ENCODE assay signal across 10 cellular contexts in the genomic region with DNA sequence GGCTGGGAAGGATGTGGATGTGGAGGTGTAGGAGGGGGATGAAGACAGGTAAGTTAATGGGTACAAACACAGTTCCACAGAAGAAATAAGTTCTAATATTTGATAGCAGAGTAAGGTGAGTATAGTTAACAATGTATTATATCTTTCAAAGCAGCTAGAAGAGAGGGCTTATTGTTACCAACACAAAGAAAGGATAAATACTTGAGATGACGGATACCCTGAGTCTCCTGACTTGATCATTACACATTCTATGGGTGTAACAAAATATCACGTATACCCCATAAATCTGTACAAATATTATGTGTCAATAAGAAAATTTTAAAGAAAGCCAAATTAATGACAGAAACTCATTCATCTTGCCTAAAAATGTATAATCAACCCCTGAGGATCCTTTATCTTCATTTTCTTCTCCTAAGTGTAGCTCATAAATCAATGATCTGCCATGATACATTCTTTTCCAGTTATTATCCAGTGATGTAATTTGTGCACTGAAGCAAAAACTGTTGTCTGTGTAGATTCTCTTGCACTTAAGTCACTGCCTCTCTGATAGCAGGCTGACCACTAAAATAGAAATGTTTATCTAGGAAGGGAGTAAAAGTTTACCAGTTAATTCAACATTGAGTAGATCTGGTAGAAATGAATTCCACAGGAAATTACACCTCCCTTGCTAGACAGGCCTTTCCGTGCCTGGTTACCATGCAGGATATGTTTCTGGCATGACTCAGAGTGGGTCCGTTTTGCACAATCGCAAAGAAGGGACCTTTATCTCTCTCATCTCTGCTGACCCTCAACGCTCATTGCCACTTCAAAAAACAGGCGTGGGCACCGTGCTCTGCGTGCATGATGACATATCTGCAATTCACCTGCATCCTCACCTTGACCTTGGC.
DNase-seq lines count a peak whose midpoint lies in the region; ATAC-seq and TF ChIP-seq lines count a peak whose summit lies in the region.
"Had no signal": no experiment of that assay in that cellular context is flagged by ENCODE, and none has a peak within 500 bp of the region (broad histone marks: within the 10 kb centered on the region; RNA-seq: fewer than 3 reads in every experiment).

No MANE protein-coding gene starts in this region.

- POLR2A ChIA-PET in CD8-positive, alpha-beta memory T cell (lab: Charles Lee), result no interaction called here

- peaks cover 2 to 5% of the 10 kb centered on the region in 2 donors for H3K27me3 Mint-ChIP-seq in CD8-positive, alpha-beta memory T cell
- no peaks in the 10 kb centered on the region for H3K27me3 Mint-ChIP-seq in activated naive CD8-positive, alpha-beta T cell treated with anti-CD3 and anti-CD28 coated beads for 36 hours

- no peaks in the 10 kb centered on the region for H3K4me1 ChIP-seq in CD8-positive, alpha-beta memory T cell (ENCODE audit: insufficient read depth, low read length)

- no peaks in the 10 kb centered on the region for H3K9me3 ChIP-seq in CD8-positive, alpha-beta memory T cell (ENCODE audit: low read length)

- H3K27ac Mint-ChIP-seq in CD8-positive, alpha-beta memory T cell, result no peak overlapping the region
- H3K27ac Mint-ChIP-seq in activated naive CD8-positive, alpha-beta T cell treated with anti-CD3 and anti-CD28 coated beads for 36 hours, result no peak overlapping the region
- H3K27ac Mint-ChIP-seq: activated naive CD4-positive, alpha-beta T cell treated with anti-CD3 and anti-CD28 coated beads, Interleukin-2, amount 50 U/mL, for 72 hours had no signal

- H3K4me3 Mint-ChIP-seq in CD8-positive, alpha-beta memory T cell, result no peak overlapping the region
- no peak overlapping the region for H3K4me3 Mint-ChIP-seq in activated naive CD8-positive, alpha-beta T cell treated with anti-CD3 and anti-CD28 coated beads for 36 hours

- H3K27ac ChIP-seq in CD8-positive, alpha-beta memory T cell (ENCODE audit: low read depth, low read length), result no peak overlapping the region

- H3K9me3 Mint-ChIP-seq in CD8-positive, alpha-beta memory T cell, result no peaks in the 10 kb centered on the region
- no peaks in the 10 kb centered on the region for H3K9me3 Mint-ChIP-seq in activated naive CD8-positive, alpha-beta T cell treated with anti-CD3 and anti-CD28 coated beads for 36 hours

- ATAC-seq in omental fat pad (ENCODE audit: low FRiP score) (peak; percentile 63), HG03565 (IDR thresholded peaks at IDR 0.05; ENCODE audit: unreplicated experiment) (no peak)
- ATAC-seq: activated naive CD4-positive, alpha-beta T cell treated with anti-CD3 and anti-CD28 coated beads, Interleukin-2, amount 50 U/mL, for 72 hours had no signal

- no peaks in the 10 kb centered on the region for H3K36me3 Mint-ChIP-seq in CD8-positive, alpha-beta memory T cell
- H3K36me3 Mint-ChIP-seq in activated naive CD8-positive, alpha-beta T cell treated with anti-CD3 and anti-CD28 coated beads for 36 hours, result no peaks in the 10 kb centered on the region
- H3K36me3 Mint-ChIP-seq: activated naive CD4-positive, alpha-beta T cell treated with anti-CD3 and anti-CD28 coated beads, Interleukin-2, amount 50 U/mL, for 72 hours had no signal

- no peak overlapping the region for H3K4me3 ChIP-seq in CD8-positive, alpha-beta memory T cell (ENCODE audit: low read length)

- CTCF ChIA-PET in CD8-positive, alpha-beta memory T cell (lab: Charles Lee), result no interaction called here

- peak; percentile 94 for DNase-seq in Daoy (ENCODE audit: low read depth)
- peak; percentile 91 for DNase-seq in NCI-H2227 treated with DMSO at 0.1 percent for 48 hours (lab: John Stamatoyannopoulos, UW)
- peak; percentile 96 for DNase-seq in dermis blood vessel endothelial cell
- DNase-seq in omental fat pad (ENCODE audit: low spot score), result no peak
- no peak for DNase-seq in CD8-positive, alpha-beta memory T cell
- no peak for DNase-seq in activated naive CD8-positive, alpha-beta T cell treated with anti-CD3 and anti-CD28 coated beads for 36 hours
- no peak for DNase-seq in NCI-H187 (lab: John Stamatoyannopoulos, UW)
- DNase-seq: NCI-H524 treated with DMSO at 0.1 percent for 48 hours had no signal

- no peaks in the 10 kb centered on the region for H3K36me3 ChIP-seq in CD8-positive, alpha-beta memory T cell (ENCODE audit: insufficient read depth, low read length)

- no peaks in the 10 kb centered on the region for H3K4me1 Mint-ChIP-seq in CD8-positive, alpha-beta memory T cell
- no peaks in the 10 kb centered on the region for H3K4me1 Mint-ChIP-seq in activated naive CD8-positive, alpha-beta T cell treated with anti-CD3 and anti-CD28 coated beads for 36 hours

- no peaks in the 10 kb centered on the region for H3K27me3 ChIP-seq in CD8-positive, alpha-beta memory T cell (ENCODE audit: insufficient read depth, low read length, poor library complexity, severe bottlenecking)

- TF ChIP-seq CTCF in omental fat pad (IDR thresholded peaks at IDR 0.05), result no peak

Comparison
In these comparisons a context has a peak if more than half of its experiments do, and no peak if none do; other contexts are left out.
1. DNase-seq: peak in Daoy (single experiment), NCI-H2227 treated with DMSO at 0.1 percent for 48 hours (single experiment) and dermis blood vessel endothelial cell (single experiment); none in omental fat pad (single experiment), CD8-positive, alpha-beta memory T cell (0 of 5), activated naive CD8-positive, alpha-beta T cell treated with anti-CD3 and anti-CD28 coated beads for 36 hours (single experiment) and NCI-H187 (0 of 2).